In the genomic region with DNA sequence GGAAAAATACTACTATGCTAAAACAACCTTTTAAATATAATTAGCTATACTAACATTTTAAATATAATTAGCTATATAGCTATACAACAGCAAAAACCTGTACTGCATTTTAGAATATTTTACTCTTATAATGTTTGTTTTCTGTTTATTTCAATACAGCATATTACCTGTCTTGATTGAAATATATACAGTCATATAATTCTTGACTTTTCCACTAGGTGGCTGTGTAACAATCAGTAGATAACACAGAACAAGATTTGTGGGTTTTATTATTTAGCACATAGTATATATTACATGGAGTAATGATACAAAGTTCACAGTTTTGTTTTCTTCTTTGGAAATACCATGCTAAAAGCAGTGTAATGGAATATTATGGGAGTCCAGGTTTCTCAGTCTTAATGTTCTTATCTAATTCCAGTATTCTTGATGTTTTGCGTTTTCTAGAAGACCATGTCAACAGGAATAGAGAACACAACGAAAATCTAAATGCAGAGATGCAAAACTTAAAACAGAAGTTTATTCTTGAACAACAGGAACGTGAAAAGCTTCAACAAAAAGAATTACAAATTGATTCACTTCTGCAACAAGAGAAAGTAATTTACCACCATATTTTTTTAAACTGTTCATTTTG, we compare ENCODE assay signal across 8 cellular contexts. TPM values are rescaled to one million over a fixed set of nuclear protein-coding genes. Genes with fewer than 3 reads are reported as not detected.
A peak's percentile ranks its signal among the peaks of the same experiment; 100 is the strongest.
DNase-seq lines count a peak whose midpoint lies in the region; ATAC-seq and TF ChIP-seq lines count a peak whose summit lies in the region.

No MANE protein-coding gene starts in this region.

- no peak overlapping the region for H3K18ac ChIP-seq in H9 (ENCODE audit: insufficient read length, low read depth, low read length)

- no peak overlapping the region for H3K14ac ChIP-seq in H9 (ENCODE audit: insufficient read depth, low read length)

- H3K4me1 ChIP-seq in DOHH2 (ENCODE audit: control insufficient read depth, low read length) (no peaks in the 10 kb centered on the region), H9 (ENCODE audit: insufficient read depth, low read length) (no peaks in the 10 kb centered on the region), right lobe of liver (no peaks in the 10 kb centered on the region)

- no peak overlapping the region for H3K56ac ChIP-seq in H9 (ENCODE audit: insufficient read length, low read depth, low read length)

- WGBS in H9 (ENCODE audit: extremely low coverage, insufficient read length, low lambda C conversion rate) = no CpG with 5 or more reads among the region's 3 CpGs
- WGBS in right lobe of liver (ENCODE audit: insufficient coverage, low coverage, low lambda C conversion rate, missing lambda C conversion rate) = 86% methylated on average over 3 of the region's 3 CpGs

- H3K36me3 ChIP-seq in DOHH2 (ENCODE audit: control insufficient read depth, low read length) (peaks cover 96% of the 10 kb centered on the region), right lobe of liver (no peaks in the 10 kb centered on the region)

- H3K27me3 Mint-ChIP-seq in H9 (ENCODE audit: low read depth) (no peaks in the 10 kb centered on the region), T-helper 17 cell (no peaks in the 10 kb centered on the region)
- no peaks in the 10 kb centered on the region for H3K27me3 Mint-ChIP-seq in T-helper 2 cell treated with Interferon-gamma antibody and Interleukin-4, amounts not matched to agents 5 μg/mL and 100 μg/mL, for 36 hours (ENCODE audit: low read depth)

- H4K8ac ChIP-seq in H9 (replicated peaks; ENCODE audit: insufficient read length, low read depth, low read length) = no peak overlapping the region

- H3K9me3 ChIP-seq in DOHH2 (ENCODE audit: control insufficient read depth, insufficient read depth, low read length) = no peaks in the 10 kb centered on the region
- H3K9me3 ChIP-seq in H9 (ENCODE audit: control insufficient read depth, low read depth, low read length) = no peaks in the 10 kb centered on the region
- H3K9me3 ChIP-seq in T-helper 17 cell (ENCODE audit: control insufficient read depth, low read length, poor library complexity, severe bottlenecking) = no peaks in the 10 kb centered on the region
- H3K9me3 ChIP-seq in right lobe of liver = no peaks in the 10 kb centered on the region

- H3K9me2 ChIP-seq in DOHH2 (replicated peaks; ENCODE audit: control insufficient read depth, low read length) = no peaks in the 10 kb centered on the region

- no peaks in the 10 kb centered on the region for H3K79me1 ChIP-seq in H9 (ENCODE audit: insufficient read depth, low read depth, low read length, poor library complexity, severe bottlenecking)

- no peaks in the 10 kb centered on the region for H4K20me1 ChIP-seq in DOHH2 (ENCODE audit: control insufficient read depth, insufficient read depth, low read depth, low read length)
- no peaks in the 10 kb centered on the region for H4K20me1 ChIP-seq in H9 (ENCODE audit: control insufficient read depth, insufficient read depth, insufficient read length)

- no peak for TF ChIP-seq POLR2A in right lobe of liver (IDR thresholded peaks at IDR 0.05)

- DNase-seq in H9 = no peak
- DNase-seq in T-helper 17 cell = no peak
- DNase-seq in right lobe of liver = no peak
- no peak for DNase-seq in T-helper 2 cell treated with Interferon-gamma antibody and Interleukin-4, amounts not matched to agents 5 μg/mL and 100 μg/mL, for 36 hours (ENCODE audit: low spot score)
- DNase-seq in globus pallidus (ENCODE audit: low spot score) = no peak
- DNase-seq in NCI-H2029 treated with DMSO at 0.1 percent for 48 hours (lab: John Stamatoyannopoulos, UW) = no peak

- H2BK5ac ChIP-seq in H9 (ENCODE audit: insufficient read length, low read length) = no peak overlapping the region

- H3K27ac Mint-ChIP-seq in H9 = no peak overlapping the region
- no peak overlapping the region for H3K27ac Mint-ChIP-seq in T-helper 17 cell
- H3K27ac Mint-ChIP-seq in T-helper 2 cell treated with Interferon-gamma antibody and Interleukin-4, amounts not matched to agents 5 μg/mL and 100 μg/mL, for 36 hours = no peak overlapping the region

- intact Hi-C loops in right lobe of liver (cut with DNase I) = no loop called here

- H4K91ac ChIP-seq in H9 (ENCODE audit: insufficient read length, low read depth, low read length) = no peak overlapping the region

- no peaks in the 10 kb centered on the region for H3K23me2 ChIP-seq in H9 (ENCODE audit: insufficient read length, low read depth, low read length, poor library complexity, severe bottlenecking)

- H4K5ac ChIP-seq in H9 (ENCODE audit: insufficient read length, low read depth, low read length) = no peak overlapping the region

- H3K4me3 Mint-ChIP-seq in H9 (no peak overlapping the region), T-helper 17 cell (no peak overlapping the region)
- H3K4me3 Mint-ChIP-seq in T-helper 2 cell treated with Interferon-gamma antibody and Interleukin-4, amounts not matched to agents 5 μg/mL and 100 μg/mL, for 36 hours = no peak overlapping the region

- ATAC-seq in T-helper 17 cell (peak; percentile 82), right lobe of liver (peak in 2 of 4 donors; percentile 55 to 60), GM18502 (IDR thresholded peaks at IDR 0.05; ENCODE audit: poor library complexity, unreplicated experiment) (no peak)

- H3K4me3 ChIP-seq in DOHH2 (ENCODE audit: low read length) (no peak overlapping the region), right lobe of liver (no peak overlapping the region)

- no peaks in the 10 kb centered on the region for H3K27me3 ChIP-seq in DOHH2 (ENCODE audit: control insufficient read depth, low read length)
- H3K27me3 ChIP-seq in H9 (ENCODE audit: insufficient read depth, low read length) = no peaks in the 10 kb centered on the region
- H3K27me3 ChIP-seq in right lobe of liver = no peaks in the 10 kb centered on the region

- no peaks in the 10 kb centered on the region for H3K9me3 Mint-ChIP-seq in H9
- no peaks in the 10 kb centered on the region for H3K9me3 Mint-ChIP-seq in T-helper 2 cell treated with Interferon-gamma antibody and Interleukin-4, amounts not matched to agents 5 μg/mL and 100 μg/mL, for 36 hours

- H3K79me2 ChIP-seq in DOHH2 (ENCODE audit: control insufficient read depth, low read length) (no peaks in the 10 kb centered on the region), H9 (ENCODE audit: insufficient read depth, low read length) (no peaks in the 10 kb centered on the region)

- no peak overlapping the region for H3K9ac ChIP-seq in H9 (ENCODE audit: extremely low read depth, insufficient read length, low read length)

- H2BK20ac ChIP-seq in H9 (ENCODE audit: low read depth, low read length, poor library complexity, severe bottlenecking) = no peak overlapping the region

- H3K4me1 Mint-ChIP-seq in H9 (no peaks in the 10 kb centered on the region), T-helper 17 cell (no peaks in the 10 kb centered on the region)
- peaks cover 12% of the 10 kb centered on the region for H3K4me1 Mint-ChIP-seq in T-helper 2 cell treated with Interferon-gamma antibody and Interleukin-4, amounts not matched to agents 5 μg/mL and 100 μg/mL, for 36 hours (ENCODE audit: low read depth)

- no peak overlapping the region for H3K23ac ChIP-seq in H9 (ENCODE audit: insufficient read length, low read depth, low read length)

- no peak overlapping the region for H2BK120ac ChIP-seq in H9 (ENCODE audit: low read depth, low read length, poor library complexity, severe bottlenecking)

- no peak overlapping the region for H2AFZ ChIP-seq in H9 (ENCODE audit: low read length)

- H3K27ac ChIP-seq in DOHH2 (ENCODE audit: low read depth, low read length) (no peak overlapping the region), H9 (ENCODE audit: insufficient read length, low read depth, low read length) (no peak overlapping the region), right lobe of liver (no peak overlapping the region)

- H3T11ph ChIP-seq in H9 (ENCODE audit: low read length) = no peak overlapping the region

- no peak overlapping the region for H2AK5ac ChIP-seq in H9 (ENCODE audit: insufficient read length, low read length)

- H3K4ac ChIP-seq in H9 (ENCODE audit: low read depth, low read length) = no peak overlapping the region

- peaks cover 5% of the 10 kb centered on the region for H3F3A ChIP-seq in DOHH2 (ENCODE audit: control insufficient read depth, insufficient read depth)

- no peak overlapping the region for H2BK12ac ChIP-seq in H9 (ENCODE audit: insufficient read length, low read depth, low read length)

- no peak overlapping the region for H2BK15ac ChIP-seq in H9 (ENCODE audit: low read depth, low read length)

- H3K4me2 ChIP-seq in DOHH2 (ENCODE audit: low read length) (no peak overlapping the region), H9 (ENCODE audit: insufficient read depth, insufficient read length, low read length) (no peak overlapping the region)

- TF ChIP-seq CTCF in DOHH2 (IDR thresholded peaks at IDR 0.05; ENCODE audit: low read depth, low read length, poor library complexity, severe bottlenecking) (peak; percentile 49), H9 (conservative IDR thresholded peaks at IDR 0.05) (peak; percentile 51; the same call in 2 of the 3 replicates), right lobe of liver (IDR thresholded peaks at IDR 0.05) (peak in 3 of 4 donors; percentile 30 to 51 (median 35))

- H3K36me3 Mint-ChIP-seq in H9 (ENCODE audit: insufficient read depth in 1 of 3, low read depth in 3 of 3) (peaks cover 47 to 92% (median 85%) of the 10 kb centered on the region in 3 experiments; a peak in 6 of 7 replicates), T-helper 17 cell (ENCODE audit: low read depth) (no peaks in the 10 kb centered on the region)
- H3K36me3 Mint-ChIP-seq in T-helper 2 cell treated with Interferon-gamma antibody and Interleukin-4, amounts not matched to agents 5 μg/mL and 100 μg/mL, for 36 hours (ENCODE audit: low read depth) = peaks cover 57% of the 10 kb centered on the region

RNA-seq across cellular contexts. Expression of a gene that starts 13.3 kb away (rescaled TPM):
- total RNA-seq in H9 (2021) (36.2 and 37.9 TPM in 2 replicates), T-helper 17 cell (under 1 TPM; 0.45 to 0.52 TPM), right lobe of liver (1 to 10 TPM in 4 of 6 experiments, under 1 TPM in 2; 0.11 to 3.0 (median 1.1) TPM)

RNA-seq across cellular contexts. Expression of a gene that starts 13.8 kb away (rescaled TPM):
- total RNA-seq in H9 (2021) = 42.2 and 45.6 TPM in 2 replicates
- 10 to 100 TPM; 17.9 to 19.5 TPM for total RNA-seq in T-helper 17 cell
- 10 to 100 TPM in 4 of 6 experiments, 1 to 10 TPM in 2; 2.0 to 16.9 (median 11.8) TPM for total RNA-seq in right lobe of liver

RNA-seq across cellular contexts. Expression of a gene that starts 31.7 kb away (rescaled TPM):
- total RNA-seq in H9 (2021) (48.4 and 49.1 TPM in 2 replicates), T-helper 17 cell (10 to 100 TPM; 55.5 to 70.4 TPM), right lobe of liver (10 to 100 TPM; 21.6 to 40.7 (median 26.6) TPM)

RNA-seq across cellular contexts. Expression of a gene that starts 36.3 kb away (rescaled TPM):
- total RNA-seq in H9 (2021) = 521 and 523 TPM in 2 replicates
- 100 to 1,000 TPM in 1 of 2 donors, 10 to 100 TPM in 1; 79.1 to 121 TPM for total RNA-seq in T-helper 17 cell
- total RNA-seq in right lobe of liver = 100 to 1,000 TPM in 1 of 6 experiments, 10 to 100 TPM in 5; 47.7 to 146 (median 80.1) TPM
